In the genomic region with DNA sequence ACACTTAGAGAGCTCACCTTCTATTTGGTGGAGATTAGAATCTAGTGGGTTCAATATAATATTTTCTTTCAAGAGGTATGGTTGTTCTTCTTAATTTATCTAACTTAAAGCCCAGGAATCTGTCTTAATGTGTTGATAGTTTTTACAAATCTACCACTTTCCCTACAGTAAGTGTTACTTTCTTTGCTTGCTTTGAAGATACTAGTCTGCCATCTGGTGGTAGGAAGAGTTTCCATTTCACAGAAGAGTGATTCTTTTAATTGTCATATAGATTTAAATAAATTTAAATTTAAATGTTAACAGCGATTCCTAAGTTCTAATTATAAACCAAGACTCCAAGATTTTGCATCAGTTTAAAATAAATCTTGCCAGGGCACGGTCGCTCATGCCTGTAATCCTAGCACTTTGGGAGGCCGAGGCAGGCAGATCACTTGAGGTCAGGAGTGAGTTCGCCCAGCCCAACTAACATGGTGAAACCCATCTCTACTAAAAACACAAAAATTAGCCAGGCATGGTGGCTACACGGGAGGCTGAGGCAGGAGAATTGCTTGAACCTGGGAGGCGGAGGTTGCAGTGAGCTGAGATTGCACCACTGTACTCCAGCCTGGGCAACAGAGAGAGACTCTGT, we compare ENCODE assay signal across 9 cellular contexts. TPM values are rescaled to one million over a fixed set of nuclear protein-coding genes. Genes with fewer than 3 reads are reported as not detected.
DNase-seq lines count a peak whose midpoint lies in the region; ATAC-seq and TF ChIP-seq lines count a peak whose summit lies in the region.
"Had no signal": no experiment of that assay in that cellular context is flagged by ENCODE, and none has a peak within 500 bp of the region (broad histone marks: within the 10 kb centered on the region; RNA-seq: fewer than 3 reads in every experiment).

No MANE protein-coding gene starts in this region.

- 40% methylated on average over 7 of the region's 7 CpGs for WGBS in esophagus muscularis mucosa

- H3K27me3 ChIP-seq in esophagus muscularis mucosa (no peaks in the 10 kb centered on the region), neural progenitor cell (no peaks in the 10 kb centered on the region)

- H3F3A ChIP-seq in neural progenitor cell (ENCODE audit: low read depth): no peaks in the 10 kb centered on the region

- ATAC-seq in HG02759 (IDR thresholded peaks at IDR 0.05; ENCODE audit: unreplicated experiment) (peak; percentile 62), HG03135 (IDR thresholded peaks at IDR 0.05; ENCODE audit: unreplicated experiment) (no peak), HG03460 (IDR thresholded peaks at IDR 0.05; ENCODE audit: unreplicated experiment) (no peak)

- H3K4me1 ChIP-seq in esophagus muscularis mucosa (peaks cover 0 to 17% (median 9%) of the 10 kb centered on the region in 4 donors), neural progenitor cell (no peaks in the 10 kb centered on the region)

- no peaks in the 10 kb centered on the region for H3K36me3 Mint-ChIP-seq in neural progenitor cell
- H3K36me3 Mint-ChIP-seq: activated naive CD4-positive, alpha-beta T cell treated with anti-CD3 and anti-CD28 coated beads, Interleukin-2, amount 50 U/mL, for 24 hours had no signal

- TF ChIP-seq CTCF in esophagus muscularis mucosa (IDR thresholded peaks at IDR 0.05) (peak; percentile 73 to 79 (median 75)), neural progenitor cell (IDR thresholded peaks at IDR 0.05) (peak; percentile 77)

- H3K4me3 ChIP-seq in esophagus muscularis mucosa (no peak overlapping the region), neural progenitor cell (no peak overlapping the region)

- H3K9me3 ChIP-seq in esophagus muscularis mucosa (no peaks in the 10 kb centered on the region), neural progenitor cell (ENCODE audit: low read depth) (no peaks in the 10 kb centered on the region)

- no peaks in the 10 kb centered on the region for H3K9me3 Mint-ChIP-seq in neural progenitor cell
- H3K9me3 Mint-ChIP-seq: activated naive CD4-positive, alpha-beta T cell treated with anti-CD3 and anti-CD28 coated beads, Interleukin-2, amount 50 U/mL, for 24 hours had no signal

- H3K27ac Mint-ChIP-seq in neural progenitor cell: no peak overlapping the region
- H3K27ac Mint-ChIP-seq: activated naive CD4-positive, alpha-beta T cell treated with anti-CD3 and anti-CD28 coated beads, Interleukin-2, amount 50 U/mL, for 24 hours had no signal

- H2AFZ ChIP-seq in neural progenitor cell (replicated peaks): no peak overlapping the region

- no peak overlapping the region for H3K9ac ChIP-seq in neural progenitor cell

- TF ChIP-seq EP300 in esophagus muscularis mucosa (IDR thresholded peaks at IDR 0.05): no peak

- intact Hi-C loops in esophagus muscularis mucosa (cut with DNase I): loop anchor here (2.0 to 10.0 kb wide), 3 partner anchors 44 to 379 kb away; partner anchors contain the start of gene NUDT9

- H3K4me2 ChIP-seq in neural progenitor cell: no peak overlapping the region

- DNase-seq in NCI-H510A treated with DMSO at 0.1 percent for 48 hours (lab: John Stamatoyannopoulos, UW): peak; percentile 68
- DNase-seq in NCI-H510A (lab: John Stamatoyannopoulos, UW): no peak
- peak; percentile 32 to 47 for DNase-seq in SHP77 (lab: John Stamatoyannopoulos, UW)
- no peak for DNase-seq in esophagus muscularis mucosa (ENCODE audit: extremely low spot score)
- DNase-seq in neural progenitor cell (ENCODE audit: low spot score): peak; percentile 47

- H4K20me1 ChIP-seq in neural progenitor cell (ENCODE audit: low read depth): no peaks in the 10 kb centered on the region

- peaks cover 3% of the 10 kb centered on the region for H3K27me3 Mint-ChIP-seq in neural progenitor cell (ENCODE audit: insufficient read depth, low read depth)
- H3K27me3 Mint-ChIP-seq: activated naive CD4-positive, alpha-beta T cell treated with anti-CD3 and anti-CD28 coated beads, Interleukin-2, amount 50 U/mL, for 24 hours had no signal

- H3K4me1 Mint-ChIP-seq in neural progenitor cell: peaks cover 3% of the 10 kb centered on the region
- H3K4me1 Mint-ChIP-seq: activated naive CD4-positive, alpha-beta T cell treated with anti-CD3 and anti-CD28 coated beads, Interleukin-2, amount 50 U/mL, for 24 hours had no signal

- H3K36me3 ChIP-seq in esophagus muscularis mucosa (peaks cover 0 to 3% (median 0%) of the 10 kb centered on the region in 4 donors), neural progenitor cell (no peaks in the 10 kb centered on the region)

- no peak overlapping the region for H3K4me3 Mint-ChIP-seq in neural progenitor cell
- H3K4me3 Mint-ChIP-seq: activated naive CD4-positive, alpha-beta T cell treated with anti-CD3 and anti-CD28 coated beads, Interleukin-2, amount 50 U/mL, for 24 hours had no signal

- H3K79me2 ChIP-seq in neural progenitor cell (ENCODE audit: low read depth): no peaks in the 10 kb centered on the region

- no peak for TF ChIP-seq POLR2A in esophagus muscularis mucosa (IDR thresholded peaks at IDR 0.05; ENCODE audit: low read depth)

- H3K27ac ChIP-seq in esophagus muscularis mucosa (replicated peaks in 1 of 4) (peak overlapping the region in 2 of 4 donors; percentile 24 to 42), neural progenitor cell (no peak overlapping the region)

RNA-seq across cellular contexts. Expression of gene NUDT9, which starts 43.5 kb away (rescaled TPM):
- 10 to 100 TPM; 15.1 to 26.6 (median 21.3) TPM for total RNA-seq in esophagus muscularis mucosa
- 10.2 and 18.0 TPM in 2 replicates for total RNA-seq in neural progenitor cell (ENCODE audit: low replicate concordance)

Comparison
In these comparisons a context has a peak if more than half of its experiments do, and no peak if none do; other contexts are left out.
1. DNase-seq: peak in NCI-H510A treated with DMSO at 0.1 percent for 48 hours (single experiment), SHP77 (2 of 2) and neural progenitor cell (single experiment); none in NCI-H510A (single experiment) and esophagus muscularis mucosa (single experiment).